In genomic region chr3:112561085-112561692, GRCh38 we compare ENCODE assay signal across 8 cellular contexts. TPM values are rescaled to one million over a fixed set of nuclear protein-coding genes. Genes with fewer than 3 reads are reported as not detected.
DNase-seq lines count a peak whose midpoint lies in the region; ATAC-seq and TF ChIP-seq lines count a peak whose summit lies in the region.

No MANE protein-coding gene starts in this region.

- peak; percentile 25 for ATAC-seq in GM18868 (IDR thresholded peaks at IDR 0.05; ENCODE audit: unreplicated experiment)
- peak; percentile 36 for ATAC-seq in HG03103 (IDR thresholded peaks at IDR 0.05; ENCODE audit: low read depth, unreplicated experiment)

- DNase-seq in AG10803 (ENCODE audit: low read depth) (peak; percentile 83), NCI-H345 treated with DMSO at 0.1 percent for 48 hours (lab: John Stamatoyannopoulos, UW; ENCODE audit: unreplicated experiment) (peak; percentile 13), ecto neural progenitor cell (ENCODE audit: low spot score) (peak; percentile 76), lung microvascular endothelial cell (ENCODE audit: low read depth in 2 of 2) (peak; percentile 89 to 91)
- DNase-seq in activated CD4-positive, alpha-beta T cell treated with anti-CD3 and anti-CD28 coated beads for 48 hours = peak; percentile 88
- peak; percentile 16 to 62 (median 26) for DNase-seq in stimulated activated CD4-positive, alpha-beta T cell treated with anti-CD3 and anti-CD28 coated beads, TNF-alpha, amount 100 ng/mL, for 4 hours (ENCODE audit: low read depth in 3 of 3)

- peak overlapping the region; percentile 80 for H3K4me3 ChIP-seq in AG10803 (ENCODE audit: low read length)

- no peak for TF ChIP-seq CTCF in AG10803 (conservative IDR thresholded peaks at IDR 0.05; ENCODE audit: low read length)

RNA-seq across cellular contexts. Expression of gene ATG3, which starts 0.6 kb away (rescaled TPM):
- 60.1 and 66.1 TPM in 2 replicates for total RNA-seq in lung microvascular endothelial cell

RNA-seq across cellular contexts. Expression of gene SLC35A5, which starts 0.7 kb away (rescaled TPM):
- total RNA-seq in lung microvascular endothelial cell = 22.0 and 35.7 TPM in 2 replicates

Comparison
In these comparisons a context has a peak if more than half of its experiments do, and no peak if none do; other contexts are left out.
1. Peak in every context shown above with its lines: DNase-seq, ATAC-seq and H3K4me3 ChIP-seq.
2. DNase-seq: peak in every context shown above with its lines; median percentile 90 in lung microvascular endothelial cell; 88 in activated CD4-positive, alpha-beta T cell treated with anti-CD3 and anti-CD28 coated beads for 48 hours; 83 in AG10803; 76 in ecto neural progenitor cell; 26 in stimulated activated CD4-positive, alpha-beta T cell treated with anti-CD3 and anti-CD28 coated beads, TNF-alpha, amount 100 ng/mL, for 4 hours; 13 in NCI-H345 treated with DMSO at 0.1 percent for 48 hours.